ENCODE assay signal across 25 cellular contexts in the genomic region with DNA sequence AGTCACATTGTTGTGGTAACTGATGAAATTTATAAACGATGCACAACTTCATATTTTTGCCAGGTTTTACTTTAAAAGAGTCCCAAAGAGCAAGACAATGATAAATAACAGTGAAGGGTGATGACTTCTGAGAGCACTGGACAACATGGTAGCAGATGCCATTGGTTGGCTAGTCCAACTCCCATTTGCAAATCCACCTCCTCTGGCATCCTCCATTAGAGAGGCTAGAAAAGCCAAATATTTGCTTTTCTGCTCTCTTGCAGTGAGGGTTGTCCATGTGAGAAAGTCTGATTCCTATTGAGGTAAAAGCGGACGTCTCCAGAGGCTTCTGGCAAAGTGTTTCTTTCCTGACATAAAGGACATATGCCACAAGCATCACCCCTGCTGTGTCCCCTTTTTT.
DNase-seq lines count a peak whose midpoint lies in the region; ATAC-seq, FAIRE-seq and TF ChIP-seq lines count a peak whose summit lies in the region.
"Had no signal": no experiment of that assay in that cellular context is flagged by ENCODE, and none has a peak within 500 bp of the region (broad histone marks: within the 10 kb centered on the region; RNA-seq: fewer than 3 reads in every experiment).

No MANE protein-coding gene starts in this region.

- no peak overlapping the region for H3K4me2 ChIP-seq in keratinocyte (ENCODE audit: control insufficient read depth, extremely low read depth, insufficient read depth, low read depth, low read length)
- H3K4me2 ChIP-seq: A549; BLaER1 treated with 17β-estradiol and CSF1 and Interleukin-3, amounts not matched to agents 10 nM and 100 nM had no signal

- H3K9me1 ChIP-seq in keratinocyte (ENCODE audit: control insufficient read depth, extremely low read depth, insufficient read depth, low read length): no peaks in the 10 kb centered on the region

- H3K4me1 ChIP-seq in keratinocyte (ENCODE audit: control insufficient read depth, extremely low read depth, insufficient read depth, low read length): no peaks in the 10 kb centered on the region
- H3K4me1 ChIP-seq: BE2C; BLaER1 treated with 17β-estradiol and CSF1 and Interleukin-3, amounts not matched to agents 10 nM and 100 nM; HAP-1 had no signal

- in situ Hi-C loops in brain microvascular endothelial cell (cut with HindIII; ENCODE audit: low pct_ligation_motif_present, low sequenced_read_pairs): no loop called here

- DNase-seq in DMS53 (lab: John Stamatoyannopoulos, UW): peak; percentile 53
- DNase-seq in NCI-H69 (lab: John Stamatoyannopoulos, UW): peak; percentile 89
- no peak for DNase-seq in keratinocyte (ENCODE audit: low read depth, low spot score)
- DNase-seq in retina: peak; percentile 2
- DNase-seq in brain microvascular endothelial cell: no peak
- DNase-seq in HK-2 (ENCODE audit: unreplicated experiment): no peak
- DNase-seq: 8988T; ACHN; AML-193; BE2C; Calu3; CD4-positive, alpha-beta T cell; COR-L47; DMS79; EL; GDM1; GOT3; HFFc6 had no signal

- H4K20me1 ChIP-seq in keratinocyte (ENCODE audit: control insufficient read depth, extremely low read depth, insufficient read depth, low read length): no peaks in the 10 kb centered on the region
- H4K20me1 ChIP-seq: BLaER1 treated with 17β-estradiol and CSF1 and Interleukin-3, amounts not matched to agents 10 nM and 100 nM had no signal

- no peak overlapping the region for H3K9ac ChIP-seq in keratinocyte (ENCODE audit: control insufficient read depth, extremely low read depth, insufficient read depth, low read length)
- H3K9ac ChIP-seq: BLaER1 treated with 17β-estradiol and CSF1 and Interleukin-3, amounts not matched to agents 10 nM and 100 nM had no signal

- no peak overlapping the region for H2AFZ ChIP-seq in keratinocyte (ENCODE audit: control insufficient read depth, low read length)

- TF ChIP-seq CTCF in keratinocyte (optimal IDR thresholded peaks at IDR 0.05 in 1 of 3, IDR thresholded peaks at IDR 0.05 in 1 of 3, conservative IDR thresholded peaks at IDR 0.05 in 1 of 3; ENCODE audit: extremely low read depth in 1 of 3, insufficient read depth in 2 of 3, low read length in 3 of 3) (no peak), brain microvascular endothelial cell (IDR thresholded peaks at IDR 0.05; ENCODE audit: low read depth, low read length, missing control alignments) (no peak)

- FAIRE-seq in keratinocyte (lab: Jason Lieb, UNC): peak; percentile 17
- FAIRE-seq: A549, GM12878, GM18507, H54 had no signal

- H3K4me3 ChIP-seq in keratinocyte (ENCODE audit: control insufficient read depth in 2 of 3, extremely low read depth in 1 of 3, insufficient read depth in 2 of 3, low read depth in 1 of 3, low read length in 3 of 3) (no peak overlapping the region), brain microvascular endothelial cell (ENCODE audit: low read depth, low read length) (no peak overlapping the region)
- H3K4me3 ChIP-seq: A549; BLaER1 treated with 17β-estradiol and CSF1 and Interleukin-3, amounts not matched to agents 10 nM and 100 nM; GM12878; HAP-1 had no signal

- no peaks in the 10 kb centered on the region for H3K9me3 ChIP-seq in keratinocyte (ENCODE audit: control insufficient read depth, low read depth, low read length)
- H3K9me3 ChIP-seq: A549, BE2C, HAP-1 had no signal

- no peaks in the 10 kb centered on the region for H3K79me2 ChIP-seq in keratinocyte (ENCODE audit: control insufficient read depth, insufficient read depth, low read length)

- H3K27me3 ChIP-seq in keratinocyte (ENCODE audit: control insufficient read depth, extremely low read depth, insufficient read depth, low read length) (no peaks in the 10 kb centered on the region), brain microvascular endothelial cell (replicated peaks) (no peaks in the 10 kb centered on the region)
- H3K27me3 ChIP-seq: BLaER1 treated with 17β-estradiol and CSF1 and Interleukin-3, amounts not matched to agents 10 nM and 100 nM had no signal

- dilution Hi-C loops in keratinocyte (cut with MboI; ENCODE audit: extremely low pct_ligation_motif_present, low sequenced_read_pairs): no loop called here

- no peaks in the 10 kb centered on the region for H3K36me3 ChIP-seq in keratinocyte (ENCODE audit: control insufficient read depth in 2 of 2, extremely low read depth in 1 of 2, insufficient read depth in 2 of 2, low read length in 2 of 2)
- H3K36me3 ChIP-seq in brain microvascular endothelial cell (replicated peaks): no peaks in the 10 kb centered on the region
- H3K36me3 ChIP-seq: BE2C; BLaER1 treated with 17β-estradiol and CSF1 and Interleukin-3, amounts not matched to agents 10 nM and 100 nM; HAP-1 had no signal

- H3K27ac ChIP-seq in keratinocyte (ENCODE audit: control insufficient read depth, insufficient read depth, low read length): no peak overlapping the region
- H3K27ac ChIP-seq in brain microvascular endothelial cell: no peak overlapping the region
- H3K27ac ChIP-seq: A549; BLaER1 treated with 17β-estradiol and CSF1 and Interleukin-3, amounts not matched to agents 10 nM and 100 nM had no signal

- ATAC-seq in esophagus mucosa: no peak
- ATAC-seq: A549, GM12878 had no signal

Comparison
In these comparisons a context has a peak if more than half of its experiments do, and no peak if none do; other contexts are left out.
1. DNase-seq: peak in DMS53 (single experiment), NCI-H69 (single experiment) and retina (single experiment); none in keratinocyte (single experiment), brain microvascular endothelial cell (single experiment) and HK-2 (single experiment).